8 cellular contexts compared by ENCODE assay signal in genomic region chr6:127737009-127737486, GRCh38.
DNase-seq lines count a peak whose midpoint lies in the region; ATAC-seq and TF ChIP-seq lines count a peak whose summit lies in the region.

No MANE protein-coding gene starts in this region.

- H3K4me1 Mint-ChIP-seq in activated T-cell treated with anti-CD3 and anti-CD28 coated beads, Interleukin-2, amount 50 U/mL, for 4 hours (ENCODE audit: low read depth) = peaks cover 47% of the 10 kb centered on the region
- peaks cover 11% of the 10 kb centered on the region for H3K4me1 Mint-ChIP-seq in osteocyte (ENCODE audit: unreplicated experiment)

- peak overlapping the region; percentile 28 for H3K27ac Mint-ChIP-seq in osteocyte (ENCODE audit: unreplicated experiment)

- H3K9me3 Mint-ChIP-seq in activated T-cell treated with anti-CD3 and anti-CD28 coated beads, Interleukin-2, amount 50 U/mL, for 4 hours = no peaks in the 10 kb centered on the region
- no peaks in the 10 kb centered on the region for H3K9me3 Mint-ChIP-seq in osteocyte (ENCODE audit: unreplicated experiment)

- DNase-seq in GM04504 (ENCODE audit: low read depth) (peak; percentile 33), HS-5 (ENCODE audit: low read depth) (peak; percentile 53), NCI-H748 (lab: John Stamatoyannopoulos, UW; ENCODE audit: unreplicated experiment) (peak; percentile 88), fibroblast of the conjunctiva (ENCODE audit: low read depth) (peak; percentile 57), osteocyte (ENCODE audit: extremely low spot score, unreplicated experiment) (no peak), NK-92 (lab: John Stamatoyannopoulos, UW; ENCODE audit: unreplicated experiment) (no peak)
- peak; percentile 16 for DNase-seq in activated T-cell treated with anti-CD3 and anti-CD28 coated beads, Interleukin-2, amount 50 U/mL, for 4 hours

- TF ChIP-seq CTCF in osteocyte (IDR thresholded peaks at IDR 0.05) = peak; percentile 82

- ATAC-seq in GM21529 (IDR thresholded peaks at IDR 0.05; ENCODE audit: unreplicated experiment) = peak; percentile 97
- peak; percentile 82 for ATAC-seq in activated T-cell treated with anti-CD3 and anti-CD28 coated beads, Interleukin-2, amount 50 U/mL, for 4 hours

- no peak overlapping the region for H3K4me3 Mint-ChIP-seq in activated T-cell treated with anti-CD3 and anti-CD28 coated beads, Interleukin-2, amount 50 U/mL, for 4 hours
- no peak overlapping the region for H3K4me3 Mint-ChIP-seq in osteocyte (ENCODE audit: unreplicated experiment)

- no peaks in the 10 kb centered on the region for H3K27me3 Mint-ChIP-seq in activated T-cell treated with anti-CD3 and anti-CD28 coated beads, Interleukin-2, amount 50 U/mL, for 4 hours (ENCODE audit: low read depth)
- peaks cover 13% of the 10 kb centered on the region for H3K27me3 Mint-ChIP-seq in osteocyte (ENCODE audit: unreplicated experiment)

- peaks cover 16% of the 10 kb centered on the region for H3K36me3 Mint-ChIP-seq in activated T-cell treated with anti-CD3 and anti-CD28 coated beads, Interleukin-2, amount 50 U/mL, for 4 hours (ENCODE audit: insufficient read depth)
- H3K36me3 Mint-ChIP-seq in osteocyte (ENCODE audit: unreplicated experiment) = no peaks in the 10 kb centered on the region

Comparison
In these comparisons a context has a peak if more than half of its experiments do, and no peak if none do; other contexts are left out.
1. DNase-seq: peak in GM04504 (single experiment), HS-5 (single experiment), NCI-H748 (single experiment), activated T-cell treated with anti-CD3 and anti-CD28 coated beads, Interleukin-2, amount 50 U/mL, for 4 hours (single experiment) and fibroblast of the conjunctiva (single experiment); none in osteocyte (single experiment) and NK-92 (single experiment).